In the genomic region with DNA sequence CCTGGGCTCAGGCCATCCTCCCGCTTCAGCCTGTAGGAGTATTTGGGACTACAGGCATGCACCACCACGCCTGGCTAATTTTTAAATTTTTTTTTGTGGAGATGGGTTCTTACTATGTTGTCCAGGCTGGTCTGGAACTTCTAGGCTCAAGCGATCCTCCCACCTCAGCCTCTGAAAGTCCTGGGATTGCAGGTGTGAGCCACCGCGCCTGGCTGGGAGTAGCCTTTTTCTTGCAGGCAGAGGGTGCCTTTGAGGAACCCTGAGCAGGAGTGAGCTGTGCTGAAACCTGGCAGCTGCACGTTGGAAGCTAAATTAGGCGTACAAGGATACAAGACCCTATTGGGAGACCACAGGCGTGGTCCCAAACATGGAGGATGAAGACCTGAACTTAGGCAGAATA, we compare ENCODE assay signal across 1 cellular context.
TF ChIP-seq lines count a peak whose summit lies in the region.

No MANE protein-coding gene starts in this region.

TF ChIP-seq in K562, 482 proteins besides CTCF, POLR2A, EP300 and RAD21:
- TF ChIP-seq ZNF217 (CRISPR knock-in tag; IDR thresholded peaks at IDR 0.05) (no peak), HMGN3 (IDR thresholded peaks at IDR 0.05; ENCODE audit: borderline replicate concordance, extremely low read depth, insufficient read length, low read depth, low read length) (no peak), ELF4 (CRISPR knock-in tag; IDR thresholded peaks at IDR 0.05) (no peak), FOXM1 (IDR thresholded peaks at IDR 0.05; ENCODE audit: low read depth) (no peak), FOXM1 (CRISPR knock-in tag; IDR thresholded peaks at IDR 0.05; ENCODE audit: low read depth) (no peak), CBX5 (IDR thresholded peaks at IDR 0.05; ENCODE audit: borderline replicate concordance, low read depth) (no peak), SMAD3 (CRISPR knock-in tag; conservative IDR thresholded peaks at IDR 0.05) (no peak), U2AF2 (optimal IDR thresholded peaks at IDR 0.05; ENCODE audit: low read depth, low read length) (no peak)
- TF ChIP-seq, protein P1, sequence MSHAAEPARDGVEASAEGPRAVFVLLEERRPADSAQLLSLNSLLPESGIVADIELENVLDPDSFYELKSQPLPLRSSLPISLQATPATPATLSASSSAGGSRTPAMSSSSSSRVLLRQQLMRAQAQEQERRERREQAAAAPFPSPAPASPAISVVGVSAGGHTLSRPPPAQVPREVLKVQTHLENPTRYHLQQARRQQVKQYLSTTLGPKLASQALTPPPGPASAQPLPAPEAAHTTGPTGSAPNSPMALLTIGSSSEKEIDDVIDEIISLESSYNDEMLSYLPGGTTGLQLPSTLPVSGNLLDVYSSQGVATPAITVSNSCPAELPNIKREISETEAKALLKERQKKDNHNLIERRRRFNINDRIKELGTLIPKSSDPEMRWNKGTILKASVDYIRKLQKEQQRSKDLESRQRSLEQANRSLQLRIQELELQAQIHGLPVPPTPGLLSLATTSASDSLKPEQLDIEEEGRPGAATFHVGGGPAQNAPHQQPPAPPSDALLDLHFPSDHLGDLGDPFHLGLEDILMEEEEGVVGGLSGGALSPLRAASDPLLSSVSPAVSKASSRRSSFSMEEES (CRISPR knock-in tag; IDR thresholded peaks at IDR 0.05): no peak
- TF ChIP-seq, protein P2, sequence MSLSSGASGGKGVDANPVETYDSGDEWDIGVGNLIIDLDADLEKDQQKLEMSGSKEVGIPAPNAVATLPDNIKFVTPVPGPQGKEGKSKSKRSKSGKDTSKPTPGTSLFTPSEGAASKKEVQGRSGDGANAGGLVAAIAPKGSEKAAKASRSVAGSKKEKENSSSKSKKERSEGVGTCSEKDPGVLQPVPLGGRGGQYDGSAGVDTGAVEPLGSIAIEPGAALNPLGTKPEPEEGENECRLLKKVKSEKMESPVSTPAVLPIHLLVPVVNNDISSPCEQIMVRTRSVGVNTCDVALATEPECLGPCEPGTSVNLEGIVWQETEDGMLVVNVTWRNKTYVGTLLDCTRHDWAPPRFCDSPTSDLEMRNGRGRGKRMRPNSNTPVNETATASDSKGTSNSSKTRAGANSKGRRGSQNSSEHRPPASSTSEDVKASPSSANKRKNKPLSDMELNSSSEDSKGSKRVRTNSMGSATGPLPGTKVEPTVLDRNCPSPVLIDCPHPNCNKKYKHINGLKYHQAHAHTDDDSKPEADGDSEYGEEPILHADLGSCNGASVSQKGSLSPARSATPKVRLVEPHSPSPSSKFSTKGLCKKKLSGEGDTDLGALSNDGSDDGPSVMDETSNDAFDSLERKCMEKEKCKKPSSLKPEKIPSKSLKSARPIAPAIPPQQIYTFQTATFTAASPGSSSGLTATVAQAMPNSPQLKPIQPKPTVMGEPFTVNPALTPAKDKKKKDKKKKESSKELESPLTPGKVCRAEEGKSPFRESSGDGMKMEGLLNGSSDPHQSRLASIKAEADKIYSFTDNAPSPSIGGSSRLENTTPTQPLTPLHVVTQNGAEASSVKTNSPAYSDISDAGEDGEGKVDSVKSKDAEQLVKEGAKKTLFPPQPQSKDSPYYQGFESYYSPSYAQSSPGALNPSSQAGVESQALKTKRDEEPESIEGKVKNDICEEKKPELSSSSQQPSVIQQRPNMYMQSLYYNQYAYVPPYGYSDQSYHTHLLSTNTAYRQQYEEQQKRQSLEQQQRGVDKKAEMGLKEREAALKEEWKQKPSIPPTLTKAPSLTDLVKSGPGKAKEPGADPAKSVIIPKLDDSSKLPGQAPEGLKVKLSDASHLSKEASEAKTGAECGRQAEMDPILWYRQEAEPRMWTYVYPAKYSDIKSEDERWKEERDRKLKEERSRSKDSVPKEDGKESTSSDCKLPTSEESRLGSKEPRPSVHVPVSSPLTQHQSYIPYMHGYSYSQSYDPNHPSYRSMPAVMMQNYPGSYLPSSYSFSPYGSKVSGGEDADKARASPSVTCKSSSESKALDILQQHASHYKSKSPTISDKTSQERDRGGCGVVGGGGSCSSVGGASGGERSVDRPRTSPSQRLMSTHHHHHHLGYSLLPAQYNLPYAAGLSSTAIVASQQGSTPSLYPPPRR (CRISPR knock-in tag; IDR thresholded peaks at IDR 0.05; ENCODE audit: borderline replicate concordance): no peak
- TF ChIP-seq, protein P3, sequence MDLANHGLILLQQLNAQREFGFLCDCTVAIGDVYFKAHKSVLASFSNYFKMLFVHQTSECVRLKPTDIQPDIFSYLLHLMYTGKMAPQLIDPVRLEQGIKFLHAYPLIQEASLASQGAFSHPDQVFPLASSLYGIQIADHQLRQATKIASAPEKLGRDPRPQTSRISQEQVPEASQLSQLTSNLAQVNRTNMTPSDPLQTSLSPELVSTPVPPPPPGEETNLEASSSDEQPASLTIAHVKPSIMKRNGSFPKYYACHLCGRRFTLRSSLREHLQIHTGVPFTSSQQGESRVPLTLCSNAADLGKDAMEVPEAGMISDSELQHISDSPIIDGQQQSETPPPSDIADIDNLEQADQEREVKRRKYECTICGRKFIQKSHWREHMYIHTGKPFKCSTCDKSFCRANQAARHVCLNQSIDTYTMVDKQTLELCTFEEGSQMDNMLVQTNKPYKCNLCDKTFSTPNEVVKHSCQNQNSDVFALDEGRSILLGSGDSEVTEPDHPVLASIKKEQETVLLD (IDR thresholded peaks at IDR 0.05): no peak
